12 cellular contexts compared by ENCODE assay signal in the genomic region with DNA sequence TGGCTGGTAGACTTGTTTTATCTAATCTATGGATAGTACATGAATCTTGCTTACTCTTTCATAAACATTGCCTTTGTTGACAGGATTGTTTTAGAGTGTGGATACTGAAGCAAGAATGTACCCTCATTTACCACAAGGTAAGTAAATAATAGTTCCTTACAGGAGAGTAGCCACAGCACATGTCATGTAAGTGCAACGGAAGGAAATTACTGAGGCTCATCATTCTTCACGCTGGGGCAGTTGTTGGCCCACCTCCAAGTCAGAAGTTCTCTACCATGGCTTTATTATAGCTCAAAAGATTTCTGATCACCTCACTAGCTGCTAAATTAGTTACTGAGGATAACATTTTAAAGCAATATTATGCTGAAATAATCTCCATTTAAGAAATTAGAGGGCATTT. TPM values are rescaled to one million over a fixed set of nuclear protein-coding genes. Genes with fewer than 3 reads are reported as not detected.
DNase-seq lines count a peak whose midpoint lies in the region; TF ChIP-seq lines count a peak whose summit lies in the region.
"Not testable (repeated sequence)": the region's sequence is repeated elsewhere in the genome, so short reads cannot be mapped to it uniquely, and the experiment has no call there.
"Had no signal": no experiment of that assay in that cellular context is flagged by ENCODE, and none has a peak within 500 bp of the region (broad histone marks: within the 10 kb centered on the region; RNA-seq: fewer than 3 reads in every experiment).

No MANE protein-coding gene starts in this region.

- peak; percentile 27 for DNase-seq in DMS 273 (lab: John Stamatoyannopoulos, UW; ENCODE audit: unreplicated experiment)
- peak; percentile 25 to 40 for DNase-seq in Kasumi-1 (lab: John Stamatoyannopoulos, UW)
- DNase-seq in NCI-H226 = peak; percentile 83
- peak; percentile 32 for DNase-seq in OCI-LY7 (ENCODE audit: low spot score)
- DNase-seq in SK-MEL-5 (ENCODE audit: low read depth, low spot score) = peak; percentile 80
- peak; percentile 57 for DNase-seq in kidney glomerular epithelial cell (lab: John Stamatoyannopoulos, UW)

- not testable (repeated sequence) for H3K4me3 ChIP-seq in OCI-LY7 (ENCODE audit: low read depth, low read length, poor library complexity, severe bottlenecking)

- CTCF ChIA-PET in OCI-LY7 (lab: Charles Lee; ENCODE audit: unreplicated experiment) = not testable (repeated sequence)

- not testable (repeated sequence) for H3K79me2 ChIP-seq in OCI-LY7 (ENCODE audit: insufficient read depth, low read depth, low read length)

- H3K4me1 ChIP-seq in OCI-LY7 (ENCODE audit: insufficient read depth, low read length, poor library complexity, severe bottlenecking) = peaks cover 11% of the 10 kb centered on the region

- H4K20me1 ChIP-seq in OCI-LY7 (ENCODE audit: insufficient read depth, low read length) = not testable (repeated sequence)

- not testable (repeated sequence) for H3K4me2 ChIP-seq in OCI-LY7 (ENCODE audit: low read length)

- not testable (repeated sequence) for H3K36me3 ChIP-seq in OCI-LY7 (ENCODE audit: insufficient read depth, low read length)

- H3K9me2 ChIP-seq in OCI-LY7 (ENCODE audit: insufficient read depth, low read length) = not testable (repeated sequence)

- peak overlapping the region; percentile 11 for H3K27ac ChIP-seq in OCI-LY7 (ENCODE audit: low read depth, low read length, poor library complexity, severe bottlenecking)

- not testable (repeated sequence) for TF ChIP-seq CTCF in OCI-LY7 (conservative IDR thresholded peaks at IDR 0.05; ENCODE audit: low read length)

- not testable (repeated sequence) for H3K9me3 ChIP-seq in OCI-LY7 (ENCODE audit: low read length)

- not testable (repeated sequence) for BruUV-seq in OCI-LY7 (replicated peaks; lab: Mats Ljungman, UMichigan)

- in situ Hi-C loops in SK-MEL-5 (cut with HindIII; ENCODE audit: low pct_unique_long_range_greater_than_20kb, low sequenced_read_pairs) = not testable (repeated sequence)

- intact Hi-C loops in OCI-LY7 (cut with micrococcal nuclease; ENCODE audit: unreplicated experiment) = not testable (repeated sequence)

- POLR2A ChIA-PET in OCI-LY7 (lab: Charles Lee) = not testable (repeated sequence)

- H2AFZ ChIP-seq in OCI-LY7 (ENCODE audit: low read length) = not testable (repeated sequence)

RNA-seq across cellular contexts. Expression of gene ANKRD30B, which starts 50.0 kb away (rescaled TPM):
- total RNA-seq in OCI-LY7 (2014; rRNA removed; shearing (Covaris generic)) = not detected in 2 replicates
- total RNA-seq in OCI-LY7 (2022) = not detected in 2 replicates
- 7.1 and 7.3 TPM in 2 replicates for total RNA-seq in SK-MEL-5 (2014; rRNA removed; shearing (Covaris generic))
- 1.3 and 2.3 TPM in 2 replicates for polyA plus RNA-seq in SK-MEL-5 (2015; cell fraction: cytosol; rRNA removed)
- 2.5 and 5.7 TPM in 2 replicates for polyA plus RNA-seq in SK-MEL-5 (2015; cell fraction: nucleus; rRNA removed)
- total RNA-seq: A673; Calu3; CD4-positive, CD25-positive, alpha-beta regulatory T cell; GM23248; IMR-90 had no signal
- polyA plus RNA-seq: BJ; CD4-positive, CD25-positive, alpha-beta regulatory T cell; GM23248; IMR-90 had no signal

Comparison
In these comparisons a context has a peak if more than half of its experiments do, and no peak if none do; other contexts are left out.
1. DNase-seq: peak in every context shown above with its lines; median percentile 83 in NCI-H226; 80 in SK-MEL-5; 57 in kidney glomerular epithelial cell; 32 in Kasumi-1; 32 in OCI-LY7; 27 in DMS 273.